ENCODE assay signal across 8 cellular contexts in the genomic region with DNA sequence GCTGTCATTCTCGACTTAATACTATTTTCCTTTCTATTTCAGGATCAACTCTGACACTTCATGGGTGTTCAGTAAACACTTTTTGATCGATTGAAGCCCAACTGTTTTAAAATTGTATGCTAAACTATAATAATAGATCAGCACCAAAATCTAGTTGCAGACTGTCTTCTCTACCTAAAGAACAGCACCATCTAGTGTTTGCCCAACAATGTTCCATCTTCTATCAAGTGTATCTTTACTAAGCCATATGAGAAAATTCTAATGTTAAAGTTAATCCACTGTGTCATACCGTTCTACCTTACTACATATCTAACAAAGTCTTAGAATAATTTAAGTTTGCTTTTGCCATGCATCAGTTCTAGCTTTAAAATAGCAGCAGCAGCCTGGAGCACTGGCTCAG.
DNase-seq lines count a peak whose midpoint lies in the region; ATAC-seq and TF ChIP-seq lines count a peak whose summit lies in the region.

No MANE protein-coding gene starts in this region.

- H3K4me1 Mint-ChIP-seq in osteocyte (ENCODE audit: unreplicated experiment) = no peaks in the 10 kb centered on the region
- H3K4me1 Mint-ChIP-seq in CD4-positive, alpha-beta memory T cell = no peaks in the 10 kb centered on the region
- H3K4me1 Mint-ChIP-seq in immature natural killer cell = no peaks in the 10 kb centered on the region

- H3K27ac ChIP-seq in A673 (ENCODE audit: low read depth, low read length, poor library complexity, severe bottlenecking) = no peak overlapping the region
- no peak overlapping the region for H3K27ac ChIP-seq in CD4-positive, alpha-beta memory T cell (ENCODE audit: low read depth, low read length)

- no peaks in the 10 kb centered on the region for H3K27me3 ChIP-seq in A673 (replicated peaks; ENCODE audit: insufficient read depth, low read depth, low read length, poor library complexity)
- H3K27me3 ChIP-seq in CD4-positive, alpha-beta memory T cell (ENCODE audit: insufficient read depth, low read length) = no peaks in the 10 kb centered on the region

- peaks cover 11% of the 10 kb centered on the region for H3K9me3 Mint-ChIP-seq in osteocyte (ENCODE audit: unreplicated experiment)
- H3K9me3 Mint-ChIP-seq in CD4-positive, alpha-beta memory T cell = peaks cover 0 to 32% (median 18%) of the 10 kb centered on the region in 8 donors
- peaks cover 0 to 8% (median 3%) of the 10 kb centered on the region in 6 donors for H3K9me3 Mint-ChIP-seq in immature natural killer cell

- peaks cover 24% of the 10 kb centered on the region for H3K27me3 Mint-ChIP-seq in osteocyte (ENCODE audit: unreplicated experiment)
- H3K27me3 Mint-ChIP-seq in CD4-positive, alpha-beta memory T cell = peaks cover 0 to 2% of the 10 kb centered on the region in 2 donors
- H3K27me3 Mint-ChIP-seq in immature natural killer cell (ENCODE audit: low read depth in 3 of 3) = peaks cover 0 to 2% (median 2%) of the 10 kb centered on the region in 3 donors

- no peaks in the 10 kb centered on the region for H3K9me3 ChIP-seq in A673 (ENCODE audit: low read depth, low read length, poor library complexity, severe bottlenecking)
- no peaks in the 10 kb centered on the region for H3K9me3 ChIP-seq in CD4-positive, alpha-beta memory T cell (ENCODE audit: control insufficient read depth in 1 of 2, low read length in 2 of 2)

- H3K4me3 Mint-ChIP-seq in osteocyte (ENCODE audit: unreplicated experiment) (no peak overlapping the region), immature natural killer cell (no peak overlapping the region)
- no peak overlapping the region for H3K4me3 Mint-ChIP-seq in CD4-positive, alpha-beta memory T cell

- POLR2A ChIA-PET in A673 (lab: Charles Lee; ENCODE audit: low non-redundant PET) = no interaction called here
- POLR2A ChIA-PET in CD4-positive, alpha-beta memory T cell (lab: Charles Lee; ENCODE audit: partially characterized antibody) = no interaction called here

- intact Hi-C loops in A673 (cut with micrococcal nuclease; ENCODE audit: unreplicated experiment) = loop anchor here (10.0 kb wide), 1 partner anchor 1420 kb away; no protein-coding TSS in a partner anchor
- intact Hi-C loops in CD4-positive, alpha-beta memory T cell (cut with micrococcal nuclease) = no loop called here

- CTCF ChIA-PET in A673 (lab: Charles Lee) = interaction anchor here (0.6 kb wide), 1 partner anchor 482 kb away, joined by 5 read pairs; no protein-coding TSS in a partner anchor
- CTCF ChIA-PET in CD4-positive, alpha-beta memory T cell (lab: Charles Lee; ENCODE audit: partially characterized antibody) = no interaction called here

- H3K36me3 Mint-ChIP-seq in osteocyte (ENCODE audit: unreplicated experiment) = no peaks in the 10 kb centered on the region
- H3K36me3 Mint-ChIP-seq in CD4-positive, alpha-beta memory T cell = no peaks in the 10 kb centered on the region
- no peaks in the 10 kb centered on the region for H3K36me3 Mint-ChIP-seq in immature natural killer cell

- H3K36me3 ChIP-seq in A673 (ENCODE audit: insufficient read depth, low read length, poor library complexity, severe bottlenecking) = no peaks in the 10 kb centered on the region
- H3K36me3 ChIP-seq in CD4-positive, alpha-beta memory T cell (ENCODE audit: insufficient read depth, low read length) = no peaks in the 10 kb centered on the region

- peak; percentile 65 for ATAC-seq in GM18867 (IDR thresholded peaks at IDR 0.05; ENCODE audit: unreplicated experiment)
- ATAC-seq in GM21367 (IDR thresholded peaks at IDR 0.05; ENCODE audit: unreplicated experiment) = no peak

- H3K4me1 ChIP-seq in A673 (ENCODE audit: insufficient read depth, low read length, poor library complexity, severe bottlenecking) = no peaks in the 10 kb centered on the region
- H3K4me1 ChIP-seq in CD4-positive, alpha-beta memory T cell (ENCODE audit: insufficient read depth, low read length) = no peaks in the 10 kb centered on the region

- no TSS peak for BruUV-seq in A673 (replicated peaks; lab: Mats Ljungman, UMichigan)

- TF ChIP-seq CTCF in A673 (conservative IDR thresholded peaks at IDR 0.05; ENCODE audit: low read depth, low read length) = peak; percentile 72
- peak; percentile 69 for TF ChIP-seq CTCF in osteocyte (IDR thresholded peaks at IDR 0.05)

- H3K4me3 ChIP-seq in A673 (ENCODE audit: low read depth, low read length, poor library complexity, severe bottlenecking) = no peak overlapping the region
- no peak overlapping the region for H3K4me3 ChIP-seq in CD4-positive, alpha-beta memory T cell (ENCODE audit: low read length in 2 of 2)

- DNase-seq in A673 (ENCODE audit: low spot score) (peak; percentile 49), NCI-H748 treated with DMSO at 0.1 percent for 48 hours (lab: John Stamatoyannopoulos, UW) (peak; percentile 45), dedifferentiated amniotic fluid mesenchymal stem cell (ENCODE audit: extremely low spot score) (peak; percentile 25), osteocyte (ENCODE audit: extremely low spot score, unreplicated experiment) (no peak), immature natural killer cell (no peak)
- DNase-seq in CD4-positive, alpha-beta memory T cell = no peak

- H3K27ac Mint-ChIP-seq in osteocyte (ENCODE audit: unreplicated experiment) (no peak overlapping the region), immature natural killer cell (no peak overlapping the region)
- H3K27ac Mint-ChIP-seq in CD4-positive, alpha-beta memory T cell = no peak overlapping the region

Comparison
In these comparisons a context has a peak if more than half of its experiments do, and no peak if none do; other contexts are left out.
1. DNase-seq: peak in A673 (single experiment), NCI-H748 treated with DMSO at 0.1 percent for 48 hours (single experiment) and dedifferentiated amniotic fluid mesenchymal stem cell (single experiment); none in osteocyte (single experiment), CD4-positive, alpha-beta memory T cell (0 of 5) and immature natural killer cell (0 of 3).